30 cellular contexts compared by ENCODE assay signal in genomic region chr18:39870586-39870985, GRCh38.
DNase-seq lines count a peak whose midpoint lies in the region; ATAC-seq and TF ChIP-seq lines count a peak whose summit lies in the region.
"Had no signal": no experiment of that assay in that cellular context is flagged by ENCODE, and none has a peak within 500 bp of the region (broad histone marks: within the 10 kb centered on the region; RNA-seq: fewer than 3 reads in every experiment).

No MANE protein-coding gene starts in this region.

- no peak overlapping the region for H3K27ac ChIP-seq in RWPE2 (ENCODE audit: poor library complexity, severe bottlenecking)
- H3K27ac ChIP-seq in epithelial cell of prostate, result peak overlapping the region; percentile 12
- H3K27ac ChIP-seq: coronary artery, PC-9, spleen, testis, VCaP had no signal

- H3K4me3 ChIP-seq in RWPE2 (ENCODE audit: severe bottlenecking), result no peak overlapping the region
- H3K4me3 ChIP-seq: coronary artery, mucosa of descending colon, PC-9, spleen, testis had no signal

- no peak overlapping the region for H3K4me3 Mint-ChIP-seq in glutamatergic neuron (ENCODE audit: unreplicated experiment)
- H3K4me3 Mint-ChIP-seq: activated naive CD4-positive, alpha-beta T cell treated with anti-CD3 and anti-CD28 coated beads, Interleukin-2, amount 50 U/mL, for 24 hours; CD4-positive, alpha-beta T cell; natural killer cell; stimulated activated naive CD8-positive, alpha-beta T cell treated with anti-CD3 and anti-CD28 coated beads, Interleukin-15, Interleukin-2, amounts not matched to agents 100 ng/mL and 50 ng/mL, for 24 hours had no signal

- TF ChIP-seq CTCF in RWPE2 (IDR thresholded peaks at IDR 0.05; ENCODE audit: poor library complexity, severe bottlenecking) (no peak), glutamatergic neuron (IDR thresholded peaks at IDR 0.05; ENCODE audit: partially characterized antibody, unreplicated experiment) (no peak)

- no peak overlapping the region for H3K27ac Mint-ChIP-seq in glutamatergic neuron (ENCODE audit: unreplicated experiment)
- H3K27ac Mint-ChIP-seq: activated naive CD4-positive, alpha-beta T cell treated with anti-CD3 and anti-CD28 coated beads, Interleukin-2, amount 50 U/mL, for 24 hours; activated T-helper 2 cell treated with anti-CD3 and anti-CD28 coated beads, Interferon-gamma antibody, Interleukin-2, Interleukin-4, amounts not matched to agents 10 μg/mL and 5 μg/mL and 100 μg/mL, durations not matched to agents 14 hours and 24 hours and 36 hours; CD4-positive, alpha-beta T cell; natural killer cell; stimulated activated naive CD8-positive, alpha-beta T cell treated with anti-CD3 and anti-CD28 coated beads, Interleukin-15, Interleukin-2, amounts not matched to agents 100 ng/mL and 50 ng/mL, for 24 hours had no signal

- H3K27me3 ChIP-seq in RWPE2 (ENCODE audit: insufficient read depth, poor library complexity, severe bottlenecking), result no peaks in the 10 kb centered on the region
- H3K27me3 ChIP-seq: spleen, testis had no signal

- peak; percentile 30 for DNase-seq in HT1080 (ENCODE audit: low read depth)
- DNase-seq in RWPE2 (ENCODE audit: low spot score), result no peak
- DNase-seq in epithelial cell of prostate (ENCODE audit: low read depth, low spot score), result peak; percentile 48
- DNase-seq in renal cortical epithelial cell (ENCODE audit: low read depth), result peak; percentile 2
- DNase-seq in glutamatergic neuron, result no peak
- no peak for DNase-seq in NCI-H2081 treated with DMSO at 0.1 percent for 48 hours (lab: John Stamatoyannopoulos, UW)
- DNase-seq in NCI-H2171 (lab: John Stamatoyannopoulos, UW), result no peak
- DNase-seq: activated CD4-positive, alpha-beta T cell treated with anti-CD3 and anti-CD28 coated beads for 48 hours; amygdala; CD4-positive, alpha-beta T cell; effector memory CD4-positive, alpha-beta T cell; GOT3; IMR-90; left colon; mucosa of descending colon; natural killer cell; NCI-H1048; NCI-H1694 treated with DMSO at 0.1 percent for 48 hours; NCI-H2227 treated with DMSO at 0.1 percent for 48 hours; NCI-H526; PC-9; SHP77; spleen; stimulated activated CD8-positive, alpha-beta memory T cell treated with anti-CD3 and anti-CD28 coated beads, Interleukin-4, amount 100 ng/mL, for 48 hours; testis had no signal

- no peaks in the 10 kb centered on the region for H3K36me3 Mint-ChIP-seq in glutamatergic neuron (ENCODE audit: unreplicated experiment)
- H3K36me3 Mint-ChIP-seq: activated naive CD4-positive, alpha-beta T cell treated with anti-CD3 and anti-CD28 coated beads, Interleukin-2, amount 50 U/mL, for 24 hours; natural killer cell had no signal

- H3K4me1 ChIP-seq in RWPE2 (ENCODE audit: insufficient read depth, poor library complexity, severe bottlenecking), result peaks cover 12% of the 10 kb centered on the region
- H3K4me1 ChIP-seq: spleen, testis had no signal

- H3K9me3 ChIP-seq in RWPE2 (ENCODE audit: severe bottlenecking), result no peaks in the 10 kb centered on the region
- H3K9me3 ChIP-seq: mucosa of descending colon, spleen, testis had no signal

- H3K9me3 Mint-ChIP-seq in glutamatergic neuron (ENCODE audit: unreplicated experiment), result no peaks in the 10 kb centered on the region

- no peaks in the 10 kb centered on the region for H3K36me3 ChIP-seq in RWPE2 (ENCODE audit: low read depth)
- H3K36me3 ChIP-seq: spleen had no signal

- H3K27me3 Mint-ChIP-seq in glutamatergic neuron (ENCODE audit: unreplicated experiment), result no peaks in the 10 kb centered on the region
- H3K27me3 Mint-ChIP-seq: activated naive CD4-positive, alpha-beta T cell treated with anti-CD3 and anti-CD28 coated beads, Interleukin-2, amount 50 U/mL, for 24 hours; CD4-positive, alpha-beta T cell had no signal

- H3K4me1 Mint-ChIP-seq in glutamatergic neuron (ENCODE audit: low read depth, unreplicated experiment), result no peaks in the 10 kb centered on the region
- H3K4me1 Mint-ChIP-seq: activated naive CD4-positive, alpha-beta T cell treated with anti-CD3 and anti-CD28 coated beads, Interleukin-2, amount 50 U/mL, for 24 hours; natural killer cell had no signal

- peak; percentile 98 for ATAC-seq in RWPE2 (ENCODE audit: low read depth)
- ATAC-seq: left colon, mucosa of descending colon, natural killer cell had no signal

Comparison
In these comparisons a context has a peak if more than half of its experiments do, and no peak if none do; other contexts are left out.
1. DNase-seq: peak in HT1080 (single experiment), epithelial cell of prostate (single experiment) and renal cortical epithelial cell (single experiment); none in RWPE2 (single experiment), glutamatergic neuron (single experiment), NCI-H2081 treated with DMSO at 0.1 percent for 48 hours (single experiment) and NCI-H2171 (single experiment).